ENCODE assay signal across 8 cellular contexts in the genomic region with DNA sequence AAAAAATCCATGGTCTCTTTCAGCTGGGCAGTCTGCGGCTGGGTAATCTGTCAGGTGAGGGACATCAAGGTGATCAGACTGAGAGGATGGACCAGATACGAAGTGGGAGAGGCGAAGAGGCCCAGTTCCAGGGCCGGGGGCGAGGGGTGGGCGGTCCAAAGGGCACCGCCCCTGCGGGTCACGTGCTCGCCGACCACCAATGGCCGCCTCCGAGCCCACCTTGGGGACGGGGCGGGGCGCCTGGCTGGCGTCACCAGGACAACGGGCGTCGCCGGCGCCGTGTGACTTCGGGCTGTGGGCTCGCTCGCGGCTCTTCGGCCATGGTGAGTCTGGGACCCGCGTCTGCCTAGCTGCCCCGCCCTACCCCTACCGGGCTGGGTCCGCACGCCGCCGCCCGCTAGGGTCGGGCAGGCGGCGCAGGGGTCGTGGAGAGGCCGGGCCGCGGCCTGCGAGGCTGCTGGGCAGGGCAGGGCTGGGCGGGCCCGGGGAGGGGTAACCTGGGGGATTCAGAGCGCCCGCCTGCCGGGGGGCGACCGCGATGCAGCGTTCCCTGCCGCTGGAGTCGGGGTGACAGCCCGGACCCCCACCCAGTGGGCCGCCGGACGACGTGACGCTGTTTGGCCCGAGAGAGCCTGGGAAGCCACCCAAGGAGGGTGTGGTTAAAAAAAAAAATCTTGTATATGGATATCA. TPM values are rescaled to one million over a fixed set of nuclear protein-coding genes. Genes with fewer than 3 reads are reported as not detected.
DNase-seq lines count a peak whose midpoint lies in the region; ATAC-seq and TF ChIP-seq lines count a peak whose summit lies in the region.

A gene with protein sequence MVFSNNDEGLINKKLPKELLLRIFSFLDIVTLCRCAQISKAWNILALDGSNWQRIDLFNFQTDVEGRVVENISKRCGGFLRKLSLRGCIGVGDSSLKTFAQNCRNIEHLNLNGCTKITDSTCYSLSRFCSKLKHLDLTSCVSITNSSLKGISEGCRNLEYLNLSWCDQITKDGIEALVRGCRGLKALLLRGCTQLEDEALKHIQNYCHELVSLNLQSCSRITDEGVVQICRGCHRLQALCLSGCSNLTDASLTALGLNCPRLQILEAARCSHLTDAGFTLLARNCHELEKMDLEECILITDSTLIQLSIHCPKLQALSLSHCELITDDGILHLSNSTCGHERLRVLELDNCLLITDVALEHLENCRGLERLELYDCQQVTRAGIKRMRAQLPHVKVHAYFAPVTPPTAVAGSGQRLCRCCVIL (plus strand): TSS at position 250 of the 690 bp plus-strand sequence. CDS start 71 bp downstream, at position 321.

- CTCF ChIA-PET in CD4-positive, alpha-beta T cell (lab: Charles Lee) = no interaction called here

- H3K36me3 ChIP-seq in SJSA1 = peaks cover 5% of the 10 kb centered on the region

- no peak for DNase-seq in CD4-positive, alpha-beta T cell
- DNase-seq in SJSA1 (ENCODE audit: low read depth in 1 of 2, low spot score in 2 of 2) (peak; percentile 72 to 79), coronary artery (ENCODE audit: low spot score) (peak; percentile 76), left colon (peak in 1 of 2 donors; percentile 38), NOMO-1 treated with dmso at 0.1 percent for 144 hours (lab: John Stamatoyannopoulos, UW; ENCODE audit: unreplicated experiment) (no peak)
- DNase-seq in stimulated activated CD4-positive, alpha-beta T cell treated with anti-CD3 and anti-CD28 coated beads, Interleukin-2, amount 100 ng/mL, for 48 hours = peak; percentile 3 to 16

- no peaks in the 10 kb centered on the region for H3K4me1 Mint-ChIP-seq in CD4-positive, alpha-beta T cell (ENCODE audit: low read depth)
- H3K4me1 Mint-ChIP-seq in IgD-negative memory B cell = peaks cover 0 to 4% (median 3%) of the 10 kb centered on the region in 3 donors

- H3K4me3 ChIP-seq in SJSA1 (peak within 1 kb of the TSS; percentile 92), coronary artery (peak within 1 kb of the TSS; percentile 91)

- intact Hi-C loops in CD4-positive, alpha-beta T cell (cut with DNase I, micrococcal nuclease) = no loop called here
- intact Hi-C loops in left colon (cut with DNase I, micrococcal nuclease) = no loop called here

- H3K36me3 Mint-ChIP-seq in CD4-positive, alpha-beta T cell (ENCODE audit: low read depth) = no peaks in the 10 kb centered on the region
- no peaks in the 10 kb centered on the region for H3K36me3 Mint-ChIP-seq in IgD-negative memory B cell

- H3K9me3 ChIP-seq in CD4-positive, alpha-beta T cell (ENCODE audit: control insufficient read depth, low read length) = no peaks in the 10 kb centered on the region
- 0 out of 2 replicates have a peak, but pooled peaks cover 3% of the 10 kb centered on the region for H3K9me3 ChIP-seq in SJSA1 (replicated peaks)

- POLR2A ChIA-PET in CD4-positive, alpha-beta T cell (lab: Charles Lee) = no interaction called here

- TF ChIP-seq CTCF in CD4-positive, alpha-beta T cell (IDR thresholded peaks at IDR 0.05) = no peak
- TF ChIP-seq CTCF in coronary artery (IDR thresholded peaks at IDR 0.05) = no peak

- ATAC-seq in CD4-positive, alpha-beta T cell (ENCODE audit: poor library complexity) = no peak
- ATAC-seq in GM19043 (IDR thresholded peaks at IDR 0.05; ENCODE audit: low read depth, unreplicated experiment) (peak; percentile 69), left colon (peak; percentile 68)

- peaks cover 27% of the 10 kb centered on the region for H3K27me3 ChIP-seq in CD4-positive, alpha-beta T cell (ENCODE audit: control insufficient read depth, insufficient read depth, low read length)
- no peaks in the 10 kb centered on the region for H3K27me3 ChIP-seq in SJSA1 (replicated peaks)

- no peak within 1 kb of the TSS for H3K27ac Mint-ChIP-seq in CD4-positive, alpha-beta T cell
- H3K27ac Mint-ChIP-seq in IgD-negative memory B cell = no peak within 1 kb of the TSS

- peaks cover 3% of the 10 kb centered on the region; the same call in 1 of the 2 replicates for H3K4me1 ChIP-seq in SJSA1 (replicated peaks)

- peak within 1 kb of the TSS; percentile 52 for H3K4me3 Mint-ChIP-seq in CD4-positive, alpha-beta T cell
- peak within 1 kb of the TSS in 3 of 4 donors; percentile 69 to 87 (median 84) for H3K4me3 Mint-ChIP-seq in IgD-negative memory B cell

- H3K27ac ChIP-seq in CD4-positive, alpha-beta T cell (ENCODE audit: low read depth, low read length) = no peak within 1 kb of the TSS
- peak within 1 kb of the TSS; percentile 91 for H3K27ac ChIP-seq in SJSA1
- H3K27ac ChIP-seq in coronary artery = peak within 1 kb of the TSS; percentile 64 to 79

- no peaks in the 10 kb centered on the region for H3K9me3 Mint-ChIP-seq in CD4-positive, alpha-beta T cell
- peaks cover 0 to 1% (median 0%) of the 10 kb centered on the region in 3 donors for H3K9me3 Mint-ChIP-seq in IgD-negative memory B cell

- peaks cover 54% of the 10 kb centered on the region for H3K27me3 Mint-ChIP-seq in CD4-positive, alpha-beta T cell
- H3K27me3 Mint-ChIP-seq in IgD-negative memory B cell = peaks cover 13% of the 10 kb centered on the region

RNA-seq across cellular contexts. Expression of the gene that starts here (rescaled TPM):
- not detected for total RNA-seq in CD4-positive, alpha-beta T cell
- not detected for polyA plus RNA-seq in IgD-negative memory B cell
- total RNA-seq in SJSA1 (2014; rRNA removed; shearing (Covaris generic)) = 11.2 and 16.4 TPM in 2 replicates
- total RNA-seq in left colon = 1 to 10 TPM in 1 of 2 donors, under 1 TPM in 1; 0.46 to 1.6 TPM

Comparison
In these comparisons a context has a peak if more than half of its experiments do, and no peak if none do; other contexts are left out.
1. DNase-seq: peak in SJSA1 (2 of 2), coronary artery (single experiment) and stimulated activated CD4-positive, alpha-beta T cell treated with anti-CD3 and anti-CD28 coated beads, Interleukin-2, amount 100 ng/mL, for 48 hours (2 of 2); none in CD4-positive, alpha-beta T cell (0 of 10) and NOMO-1 treated with dmso at 0.1 percent for 144 hours (single experiment).